In genomic region chr9:81116340-81117207, GRCh38 we compare ENCODE assay signal across 18 cellular contexts.
DNase-seq lines count a peak whose midpoint lies in the region; ATAC-seq, FAIRE-seq and TF ChIP-seq lines count a peak whose summit lies in the region.
"Had no signal": no experiment of that assay in that cellular context is flagged by ENCODE, and none has a peak within 500 bp of the region (broad histone marks: within the 10 kb centered on the region; RNA-seq: fewer than 3 reads in every experiment).

No MANE protein-coding gene starts in this region.

- TF ChIP-seq CTCF in fibroblast of villous mesenchyme (IDR thresholded peaks at IDR 0.05; ENCODE audit: insufficient read depth, low read depth, low read length) = no peak

- FAIRE-seq in RCC 7860 (lab: Jason Lieb, UNC) = no peak
- FAIRE-seq: GM12878 had no signal

- H3K4me3 ChIP-seq in fibroblast of villous mesenchyme (ENCODE audit: low read depth, low read length) = no peak overlapping the region
- H3K4me3 ChIP-seq: cardiac muscle cell, GM12878 had no signal

- intact Hi-C loops in sciatic nerve (cut with DNase I) = no loop called here

- DNase-seq in DMS153 (lab: John Stamatoyannopoulos, UW) = peak; percentile 17
- peak; percentile 81 for DNase-seq in M059J (ENCODE audit: low read depth)
- peak; percentile 40 for DNase-seq in fibroblast of villous mesenchyme (ENCODE audit: low read depth)
- no peak for DNase-seq in sciatic nerve (ENCODE audit: low spot score)
- DNase-seq in RCC 7860 (ENCODE audit: low spot score) = no peak
- no peak for DNase-seq in NCI-H526 treated with DMSO at 0.1 percent for 48 hours (lab: John Stamatoyannopoulos, UW)
- DNase-seq: activated CD4-positive, alpha-beta T cell treated with anti-CD3 and anti-CD28 coated beads, Interleukin-2, amount 50 U/mL, for 1 hour; activated T-cell treated with anti-CD3 and anti-CD28 coated beads, Interleukin-2, amount 50 U/mL, for 24 hours; effector memory CD8-positive, alpha-beta T cell; H7; left ventricle myocardium superior; naive B cell; NCI-H2029; stimulated activated CD4-positive, alpha-beta T cell treated with anti-CD3 and anti-CD28 coated beads, Interleukin-1b, Interleukin-23, amount 100 ng/mL, for 48 hours; substantia nigra had no signal

- ATAC-seq in sciatic nerve = peak; percentile 91
- ATAC-seq in GM21529 (IDR thresholded peaks at IDR 0.05; ENCODE audit: unreplicated experiment) = no peak
- ATAC-seq: effector memory CD8-positive, alpha-beta T cell; GM12878; left ventricle myocardium superior had no signal

Comparison
In these comparisons a context has a peak if more than half of its experiments do, and no peak if none do; other contexts are left out.
1. DNase-seq: peak in DMS153 (single experiment), M059J (single experiment) and fibroblast of villous mesenchyme (single experiment); none in sciatic nerve (single experiment), RCC 7860 (single experiment) and NCI-H526 treated with DMSO at 0.1 percent for 48 hours (single experiment).